ENCODE assay signal across 22 cellular contexts in genomic region chr4:114383055-114383454, GRCh38.
"Had no signal": no experiment of that assay in that cellular context is flagged by ENCODE, and none has a peak within 500 bp of the region (broad histone marks: within the 10 kb centered on the region; RNA-seq: fewer than 3 reads in every experiment).

No MANE protein-coding gene starts in this region.

- H3K27ac ChIP-seq: hepatocyte, lower lobe of right lung, neural progenitor cell, sigmoid colon, testis, VCaP had no signal

- H3K4me1 ChIP-seq: lower lobe of right lung, neural progenitor cell, testis had no signal

- H3K36me3 Mint-ChIP-seq: activated CD8-positive, alpha-beta memory T cell treated with anti-CD3 and anti-CD28 coated beads, Interleukin-2, amount 10 ng/mL, durations not matched to agents 7 days and 5 days; activated naive CD4-positive, alpha-beta T cell treated with anti-CD3 and anti-CD28 coated beads, Interleukin-2, amount 10 ng/mL, durations not matched to agents 7 days and 5 days; immature natural killer cell; naive thymus-derived CD8-positive, alpha-beta T cell; neural progenitor cell; type B pancreatic cell had no signal

- DNase-seq: activated CD4-positive, alpha-beta T cell treated with anti-CD3 and anti-CD28 coated beads, Interleukin-2, amount 10 ng/mL, durations not matched to agents 24 days and 14 days; activated CD8-positive, alpha-beta memory T cell treated with anti-CD3 and anti-CD28 coated beads, Interleukin-2, amount 10 ng/mL, durations not matched to agents 7 days and 5 days; activated CD8-positive, alpha-beta T cell treated with anti-CD3 and anti-CD28 coated beads for 36 hours; activated effector memory CD4-positive, alpha-beta T cell treated with anti-CD3 and anti-CD28 coated beads, Interleukin-2, amount 50 U/mL, for 16 hours; activated naive CD4-positive, alpha-beta T cell treated with anti-CD3 and anti-CD28 coated beads, Interleukin-2, amount 10 ng/mL, durations not matched to agents 7 days and 5 days; activated T-cell treated with anti-CD3 and anti-CD28 coated beads for 4 hours; cortex of kidney; endodermal cell; glutamatergic neuron; immature natural killer cell; lower lobe of right lung; naive thymus-derived CD8-positive, alpha-beta T cell; retina; sigmoid colon; stimulated activated CD4-positive, alpha-beta T cell treated with anti-CD3 and anti-CD28 coated beads, Interleukin-4, amount 100 ng/mL, for 4 hours; testis had no signal

- H3K27me3 Mint-ChIP-seq: activated CD4-positive, alpha-beta T cell treated with anti-CD3 and anti-CD28 coated beads, Interleukin-2, amount 10 ng/mL, durations not matched to agents 24 days and 14 days; activated naive CD4-positive, alpha-beta T cell treated with anti-CD3 and anti-CD28 coated beads, Interleukin-2, amount 10 ng/mL, durations not matched to agents 7 days and 5 days; type B pancreatic cell had no signal

- H3K9me3 ChIP-seq: lower lobe of right lung, sigmoid colon, testis had no signal

- H3K79me2 ChIP-seq: hepatocyte had no signal

- H3K4me3 ChIP-seq: hepatocyte, lower lobe of right lung, neural progenitor cell, sigmoid colon, testis had no signal

- H3K9me3 Mint-ChIP-seq: activated CD4-positive, alpha-beta T cell treated with anti-CD3 and anti-CD28 coated beads, Interleukin-2, amount 10 ng/mL, durations not matched to agents 24 days and 14 days; activated CD8-positive, alpha-beta T cell treated with anti-CD3 and anti-CD28 coated beads for 36 hours; activated naive CD4-positive, alpha-beta T cell treated with anti-CD3 and anti-CD28 coated beads, Interleukin-2, amount 10 ng/mL, durations not matched to agents 7 days and 5 days; endodermal cell; immature natural killer cell; naive thymus-derived CD8-positive, alpha-beta T cell; neural progenitor cell; type B pancreatic cell had no signal

- H3K4me2 ChIP-seq: hepatocyte, neural progenitor cell had no signal

- FAIRE-seq: frontal cortex had no signal

- H3K4me1 Mint-ChIP-seq: activated CD4-positive, alpha-beta T cell treated with anti-CD3 and anti-CD28 coated beads, Interleukin-2, amount 10 ng/mL, durations not matched to agents 24 days and 14 days; activated CD8-positive, alpha-beta memory T cell treated with anti-CD3 and anti-CD28 coated beads, Interleukin-2, amount 10 ng/mL, durations not matched to agents 7 days and 5 days; activated naive CD4-positive, alpha-beta T cell treated with anti-CD3 and anti-CD28 coated beads, Interleukin-2, amount 10 ng/mL, durations not matched to agents 7 days and 5 days; immature natural killer cell; naive thymus-derived CD8-positive, alpha-beta T cell had no signal

- H3K27me3 ChIP-seq: hepatocyte, neural progenitor cell, sigmoid colon, testis had no signal

- H3K36me3 ChIP-seq: lower lobe of right lung, neural progenitor cell, sigmoid colon had no signal

- H2AFZ ChIP-seq: hepatocyte, neural progenitor cell had no signal

- H3K9ac ChIP-seq: neural progenitor cell had no signal

- H3K27ac Mint-ChIP-seq: activated CD4-positive, alpha-beta T cell treated with anti-CD3 and anti-CD28 coated beads, Interleukin-2, amount 10 ng/mL, durations not matched to agents 24 days and 14 days; activated CD8-positive, alpha-beta memory T cell treated with anti-CD3 and anti-CD28 coated beads, Interleukin-2, amount 10 ng/mL, durations not matched to agents 7 days and 5 days; activated CD8-positive, alpha-beta T cell treated with anti-CD3 and anti-CD28 coated beads for 36 hours; activated naive CD4-positive, alpha-beta T cell treated with anti-CD3 and anti-CD28 coated beads, Interleukin-2, amount 10 ng/mL, durations not matched to agents 7 days and 5 days; endodermal cell; immature natural killer cell; naive thymus-derived CD8-positive, alpha-beta T cell; neural progenitor cell; progenitor cell of endocrine pancreas; type B pancreatic cell had no signal

- H3K4me3 Mint-ChIP-seq: activated CD4-positive, alpha-beta T cell treated with anti-CD3 and anti-CD28 coated beads, Interleukin-2, amount 10 ng/mL, durations not matched to agents 24 days and 14 days; activated CD8-positive, alpha-beta memory T cell treated with anti-CD3 and anti-CD28 coated beads, Interleukin-2, amount 10 ng/mL, durations not matched to agents 7 days and 5 days; activated CD8-positive, alpha-beta T cell treated with anti-CD3 and anti-CD28 coated beads for 36 hours; activated naive CD4-positive, alpha-beta T cell treated with anti-CD3 and anti-CD28 coated beads, Interleukin-2, amount 10 ng/mL, durations not matched to agents 7 days and 5 days; endodermal cell; immature natural killer cell; naive thymus-derived CD8-positive, alpha-beta T cell; neural progenitor cell; type B pancreatic cell had no signal
